ENCODE assay signal across 18 cellular contexts in the genomic region with DNA sequence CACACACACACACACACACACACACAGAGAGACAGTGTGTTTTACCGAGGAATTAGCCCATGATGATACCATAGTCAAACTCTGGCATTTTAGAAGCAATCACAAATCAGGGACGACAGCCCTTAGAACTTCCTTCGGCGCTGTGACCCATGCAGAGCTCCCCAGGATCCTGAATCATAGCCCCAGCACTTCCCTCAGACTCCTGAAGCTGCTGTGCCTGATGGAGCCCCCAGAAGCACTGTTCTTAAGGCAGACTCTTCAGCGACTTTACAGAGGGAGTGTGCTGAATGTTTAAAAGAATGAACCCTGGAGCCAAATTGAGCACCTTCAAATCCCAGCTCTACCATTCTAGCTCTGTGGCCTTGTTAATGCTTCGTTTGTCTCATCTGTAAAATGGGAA.
A peak's percentile ranks its signal among the peaks of the same experiment; 100 is the strongest.
DNase-seq lines count a peak whose midpoint lies in the region; ATAC-seq, FAIRE-seq and TF ChIP-seq lines count a peak whose summit lies in the region.
"Had no signal": no experiment of that assay in that cellular context is flagged by ENCODE, and none has a peak within 500 bp of the region (broad histone marks: within the 10 kb centered on the region; RNA-seq: fewer than 3 reads in every experiment).

No MANE protein-coding gene starts in this region.

- H3K4me3 ChIP-seq in K562 = no peak overlapping the region
- H3K4me3 ChIP-seq in neuronal stem cell (ENCODE audit: low read length in 2 of 2) = no peak overlapping the region
- H3K4me3 ChIP-seq in vagina = no peak overlapping the region
- H3K4me3 ChIP-seq: A549, HAP-1 had no signal

- H3K27ac ChIP-seq in K562 (ENCODE audit: extremely low read depth, low read depth, low read length) = no peak overlapping the region
- H3K27ac ChIP-seq in neuronal stem cell (replicated peaks; ENCODE audit: low read length) = no peak overlapping the region
- H3K27ac ChIP-seq in vagina = no peak overlapping the region
- H3K27ac ChIP-seq: HL-60 had no signal

- TF ChIP-seq POLR2A in K562 (conservative IDR thresholded peaks at IDR 0.05) = no peak
- no peak for TF ChIP-seq POLR2A in vagina (IDR thresholded peaks at IDR 0.05)

- H3K36me3 Mint-ChIP-seq in mesothelial cell of epicardium = no peaks in the 10 kb centered on the region
- H3K36me3 Mint-ChIP-seq: CD14-positive monocyte; CD8-positive, alpha-beta T cell had no signal

- no peak overlapping the region for H3K23ac ChIP-seq in neuronal stem cell (ENCODE audit: low read depth, low read length, poor library complexity)

- TF ChIP-seq CTCF in K562 (IDR thresholded peaks at IDR 0.05 in 2 of 3, conservative IDR thresholded peaks at IDR 0.05 in 1 of 3; ENCODE audit: insufficient read depth in 2 of 3, low read depth in 1 of 3, low read length in 3 of 3) (no peak), mesothelial cell of epicardium (IDR thresholded peaks at IDR 0.05; ENCODE audit: unreplicated experiment) (no peak), vagina (IDR thresholded peaks at IDR 0.05) (no peak)

- H3K4me2 ChIP-seq in K562 (ENCODE audit: insufficient read depth, low read length) (no peak overlapping the region), neuronal stem cell (ENCODE audit: insufficient read depth, low read length, poor library complexity, severe bottlenecking) (no peak overlapping the region)
- H3K4me2 ChIP-seq: A549 had no signal

- H4K20me1 ChIP-seq in K562 (replicated peaks; ENCODE audit: control insufficient read depth, insufficient read depth, low read length) = no peaks in the 10 kb centered on the region

- no peak overlapping the region for H3K4ac ChIP-seq in neuronal stem cell (ENCODE audit: low read length)

- CTCF ChIA-PET in K562 (lab: Yijun Ruan, JAX; ENCODE audit: low intra/inter-chr PET ratio) = no interaction called here

- intact Hi-C loops in K562 (cut with micrococcal nuclease) (no loop called here), vagina (cut with DNase I) (no loop called here)

- H3K14ac ChIP-seq in neuronal stem cell (ENCODE audit: low read length) = no peak overlapping the region

- H4K91ac ChIP-seq in neuronal stem cell (ENCODE audit: low read depth, low read length, poor library complexity) = no peak overlapping the region

- H3K4me1 ChIP-seq in K562 (replicated peaks in 1 of 2; ENCODE audit: control insufficient read depth in 2 of 2, insufficient read depth in 2 of 2, low read length in 2 of 2) (peaks cover 0 to 23% of the 10 kb centered on the region in 2 experiments; a peak in 3 of 5 replicates), neuronal stem cell (ENCODE audit: control insufficient read depth in 2 of 2, insufficient read depth in 1 of 2, low read depth in 1 of 2, low read length in 2 of 2) (peaks cover 0 to 3% of the 10 kb centered on the region in 2 donors), vagina (no peaks in the 10 kb centered on the region)

- H3K27me3 ChIP-seq in K562 (ENCODE audit: control insufficient read depth in 2 of 2, insufficient read depth in 2 of 2, low read length in 2 of 2) (no peaks in the 10 kb centered on the region), neuronal stem cell (ENCODE audit: control insufficient read depth in 3 of 3, insufficient read depth in 3 of 3, low read depth in 1 of 3, low read length in 3 of 3) (no peaks in the 10 kb centered on the region), vagina (no peaks in the 10 kb centered on the region)

- BruUV-seq in K562 (replicated peaks; lab: Mats Ljungman, UMichigan) = no TSS peak

- H3K9me1 ChIP-seq in K562 (ENCODE audit: control insufficient read depth, insufficient read depth, low read length) = no peaks in the 10 kb centered on the region

- no peak overlapping the region for H3K4me3 Mint-ChIP-seq in mesothelial cell of epicardium
- H3K4me3 Mint-ChIP-seq: CD14-positive monocyte; CD8-positive, alpha-beta T cell had no signal

- H3K36me3 ChIP-seq in K562 (ENCODE audit: control insufficient read depth, insufficient read depth, low read length) (no peaks in the 10 kb centered on the region), neuronal stem cell (replicated peaks in 1 of 2; ENCODE audit: control insufficient read depth in 2 of 2, insufficient read depth in 2 of 2, low read length in 2 of 2) (no peaks in the 10 kb centered on the region), vagina (no peaks in the 10 kb centered on the region)
- H3K36me3 ChIP-seq: HAP-1 had no signal

- H3K79me1 ChIP-seq in neuronal stem cell (ENCODE audit: low read depth, low read length) = no peaks in the 10 kb centered on the region

- H2AFZ ChIP-seq in K562 (ENCODE audit: low read depth, low read length) (peak overlapping the region; percentile 73), neuronal stem cell (ENCODE audit: low read length) (peak overlapping the region; percentile 0)

- 47% methylated on average over 6 of the region's 6 CpGs for WGBS in K562 (ENCODE audit: insufficient coverage, low coverage, missing lambda C conversion rate)
- WGBS in neuronal stem cell (ENCODE audit: extremely low coverage in 2 of 2, insufficient read length in 2 of 2, insufficient replicate concordance in 1 of 2), 2 donors = no CpG with 5 or more reads among the region's 6 CpGs

- peak overlapping the region; percentile 45 for H3K27ac Mint-ChIP-seq in mesothelial cell of epicardium
- H3K27ac Mint-ChIP-seq: CD8-positive, alpha-beta T cell had no signal

- POLR2A ChIA-PET in K562 (lab: Yijun Ruan, JAX) = interaction anchor here (0.9 to 4.9 kb wide), 2 partner anchors 10 to 85 kb away, joined by 4 to 26 read pairs; no protein-coding TSS in a partner anchor

- H2AK5ac ChIP-seq in neuronal stem cell (ENCODE audit: low read depth, low read length) = no peak overlapping the region

- no peak overlapping the region for H2BK120ac ChIP-seq in neuronal stem cell (ENCODE audit: low read depth, low read length)

- no peak overlapping the region for H4K8ac ChIP-seq in neuronal stem cell (ENCODE audit: low read depth, low read length)

- no peak overlapping the region for H2BK12ac ChIP-seq in neuronal stem cell (ENCODE audit: low read length)

- no peak overlapping the region for H2BK15ac ChIP-seq in neuronal stem cell (ENCODE audit: low read length)

- H3K9me3 ChIP-seq in K562 (replicated peaks; ENCODE audit: control insufficient read depth, insufficient read depth, low read depth, low read length) = no peaks in the 10 kb centered on the region
- peaks cover 3 to 5% of the 10 kb centered on the region in 2 donors for H3K9me3 ChIP-seq in neuronal stem cell (replicated peaks in 1 of 2; ENCODE audit: control insufficient read depth in 2 of 2, insufficient read depth in 1 of 2, low read depth in 1 of 2, low read length in 2 of 2)
- H3K9me3 ChIP-seq in vagina = no peaks in the 10 kb centered on the region
- H3K9me3 ChIP-seq: A549, HAP-1 had no signal

- no peak overlapping the region for H3K18ac ChIP-seq in neuronal stem cell (ENCODE audit: low read length)

- in situ Hi-C loops in K562 (cut with MboI) = no loop called here

- peaks cover 32% of the 10 kb centered on the region for H3K4me1 Mint-ChIP-seq in mesothelial cell of epicardium
- H3K4me1 Mint-ChIP-seq: CD14-positive monocyte had no signal

- no peaks in the 10 kb centered on the region for H3K79me2 ChIP-seq in K562 (ENCODE audit: control insufficient read depth, insufficient read depth, low read length)

- TF ChIP-seq RAD21 in K562 (CRISPR knock-in tag; conservative IDR thresholded peaks at IDR 0.05 in 1 of 2, IDR thresholded peaks at IDR 0.05 in 1 of 2) = no peak

- no peak for FAIRE-seq in K562 (lab: Jason Lieb, UNC)
- FAIRE-seq: A549, D721Med, GM12892 had no signal

- H3K9ac ChIP-seq in K562 (ENCODE audit: insufficient read depth in 1 of 2, low read depth in 2 of 2, low read length in 2 of 2) = no peak overlapping the region
- H3K9ac ChIP-seq in neuronal stem cell (ENCODE audit: low read depth, low read length, poor library complexity) = no peak overlapping the region

- DNase-seq in K562 (ENCODE audit: extremely low read depth in 1 of 4, low spot score in 3 of 4) (no peak), mesothelial cell of epicardium (ENCODE audit: low spot score in 2 of 2, unreplicated experiment in 2 of 2) (no peak), neuronal stem cell (ENCODE audit: low spot score) (no peak), vagina (ENCODE audit: extremely low spot score in 2 of 2) (no peak)
- DNase-seq in effector CD4-positive, alpha-beta T cell = no peak
- DNase-seq: CD8-positive, alpha-beta T cell; COR-L47; DMS153; DND-41; GDM1; GOT3 had no signal

- H3K27me3 Mint-ChIP-seq in mesothelial cell of epicardium (ENCODE audit: low read depth) = no peaks in the 10 kb centered on the region

- no peak overlapping the region for H2BK5ac ChIP-seq in neuronal stem cell (ENCODE audit: low read length)

- TF ChIP-seq EP300 in K562 (IDR thresholded peaks at IDR 0.05; ENCODE audit: low read length) = no peak

- no peaks in the 10 kb centered on the region for H3K9me3 Mint-ChIP-seq in mesothelial cell of epicardium

- ATAC-seq in K562 (peak; percentile 70), HG03565 (IDR thresholded peaks at IDR 0.05; ENCODE audit: unreplicated experiment) (no peak)
- ATAC-seq: A549; CD8-positive, alpha-beta T cell had no signal

TF ChIP-seq in K562, 482 proteins besides CTCF, POLR2A, EP300 and RAD21:
- TF ChIP-seq CHD2 (IDR thresholded peaks at IDR 0.05; ENCODE audit: low read depth, low read length) (no peak), C11orf30 (IDR thresholded peaks at IDR 0.05; ENCODE audit: low read depth) (no peak), ILK (tag; IDR thresholded peaks at IDR 0.05; ENCODE audit: borderline replicate concordance, low read depth) (no peak)
